In genomic region chr1:36155560-36156328, GRCh38 we compare ENCODE assay signal across 8 cellular contexts.
DNase-seq lines count a peak whose midpoint lies in the region; ATAC-seq and TF ChIP-seq lines count a peak whose summit lies in the region.

Gene MAP7D1, plus strand, starts transcription at chr1:36156160. Its CDS starts 258 bp downstream, at chr1:36156418.

- DNase-seq in activated T-cell treated with anti-CD3 and anti-CD28 coated beads for 24 hours (ENCODE audit: low read depth) (peak; percentile 75), epithelial cell of prostate (ENCODE audit: low read depth, low spot score) (peak; percentile 31)
- DNase-seq in stimulated activated CD8-positive, alpha-beta memory T cell treated with anti-CD3 and anti-CD28 coated beads, Interleukin-4, amount 100 ng/mL, for 48 hours, result peak; percentile 88

- H4K20me1 ChIP-seq in BLaER1 (peaks cover 38% of the 10 kb centered on the region), OCI-LY3 (ENCODE audit: insufficient read depth, low read length) (peaks cover 8% of the 10 kb centered on the region)

- TF ChIP-seq CTCF in OCI-LY3 (IDR thresholded peaks at IDR 0.05; ENCODE audit: low read depth, low read length), result no peak

- no peaks in the 10 kb centered on the region for H3K27me3 ChIP-seq in BLaER1
- no peaks in the 10 kb centered on the region for H3K27me3 ChIP-seq in OCI-LY3 (ENCODE audit: low read depth, low read length)
- H3K27me3 ChIP-seq in mucosa of rectum (ENCODE audit: control insufficient read depth in 2 of 2, insufficient read depth in 2 of 2, low read length in 2 of 2), result no peaks in the 10 kb centered on the region

- H3K4me2 ChIP-seq in BLaER1 (peak within 1 kb of the TSS; percentile 99), OCI-LY3 (ENCODE audit: low read length) (peak within 1 kb of the TSS; percentile 97)

- H3K4me3 ChIP-seq in BLaER1, result peak within 1 kb of the TSS; percentile 100
- H3K4me3 ChIP-seq in OCI-LY3 (ENCODE audit: low read length), result peak within 1 kb of the TSS; percentile 88
- H3K4me3 ChIP-seq in mucosa of rectum (ENCODE audit: low read length in 2 of 2), result peak within 1 kb of the TSS; percentile 89 to 95

- ATAC-seq in GM19324 (IDR thresholded peaks at IDR 0.05; ENCODE audit: low FRiP score, unreplicated experiment) (peak; percentile 52), HG03565 (IDR thresholded peaks at IDR 0.05; ENCODE audit: unreplicated experiment) (peak; percentile 41)

- peaks cover 81% of the 10 kb centered on the region for H3K4me1 ChIP-seq in BLaER1
- H3K4me1 ChIP-seq in OCI-LY3 (ENCODE audit: low read length), result peaks cover 42% of the 10 kb centered on the region
- peaks cover 50 to 56% of the 10 kb centered on the region in 2 donors for H3K4me1 ChIP-seq in mucosa of rectum (ENCODE audit: control insufficient read depth in 2 of 2, insufficient read depth in 2 of 2, low read length in 2 of 2)

- H3K9me3 ChIP-seq in BLaER1 (no peaks in the 10 kb centered on the region), OCI-LY3 (ENCODE audit: insufficient read depth, low read length) (no peaks in the 10 kb centered on the region), mucosa of rectum (ENCODE audit: control insufficient read depth in 2 of 2, low read length in 2 of 2) (no peaks in the 10 kb centered on the region)

- peak within 1 kb of the TSS; percentile 99 for H3K27ac ChIP-seq in BLaER1
- peak within 1 kb of the TSS; percentile 78 for H3K27ac ChIP-seq in OCI-LY3 (ENCODE audit: low read length)
- H3K27ac ChIP-seq in epithelial cell of prostate, result peak within 1 kb of the TSS; percentile 98
- peak within 1 kb of the TSS; percentile 89 to 94 for H3K27ac ChIP-seq in mucosa of rectum (ENCODE audit: low read depth in 2 of 2, low read length in 2 of 2)

- H3K79me2 ChIP-seq in OCI-LY3 (ENCODE audit: low read length), result peaks cover 58% of the 10 kb centered on the region

- H3K36me3 ChIP-seq in BLaER1 (peaks cover 11% of the 10 kb centered on the region; the same call in 1 of the 2 replicates), OCI-LY3 (replicated peaks; ENCODE audit: low read depth, low read length) (peaks cover 2% of the 10 kb centered on the region), mucosa of rectum (ENCODE audit: control insufficient read depth in 2 of 2, insufficient read depth in 2 of 2, low read length in 2 of 2) (no peaks in the 10 kb centered on the region)

- H2AFZ ChIP-seq in OCI-LY3 (ENCODE audit: low read depth, low read length), result peak within 1 kb of the TSS; percentile 76

- H3K9ac ChIP-seq in BLaER1, result peak within 1 kb of the TSS; percentile 99
- H3K9ac ChIP-seq in OCI-LY3 (ENCODE audit: low read length), result peak within 1 kb of the TSS; percentile 95
- peak within 1 kb of the TSS; percentile 98 to 99 for H3K9ac ChIP-seq in mucosa of rectum (ENCODE audit: low read depth in 1 of 2, low read length in 2 of 2)

Comparison
In these comparisons a context has a peak if more than half of its experiments do, and no peak if none do; other contexts are left out.
1. Peak in every context shown above with its lines: DNase-seq, ATAC-seq, H3K4me3 ChIP-seq and H3K27ac ChIP-seq.
2. DNase-seq: peak in every context shown above with its lines; median percentile 88 in stimulated activated CD8-positive, alpha-beta memory T cell treated with anti-CD3 and anti-CD28 coated beads, Interleukin-4, amount 100 ng/mL, for 48 hours; 75 in activated T-cell treated with anti-CD3 and anti-CD28 coated beads for 24 hours; 31 in epithelial cell of prostate.